In genomic region chr2:23673082-23673481, GRCh38 we compare ENCODE assay signal across 17 cellular contexts.
DNase-seq lines count a peak whose midpoint lies in the region; ATAC-seq, FAIRE-seq and TF ChIP-seq lines count a peak whose summit lies in the region.
"Had no signal": no experiment of that assay in that cellular context is flagged by ENCODE, and none has a peak within 500 bp of the region (broad histone marks: within the 10 kb centered on the region; RNA-seq: fewer than 3 reads in every experiment).

No MANE protein-coding gene starts in this region.

- WGBS in heart right ventricle, 2 donors: 94% methylated on average over 6 of the region's 6 CpGs
- no CpG with 5 or more reads among the region's 6 CpGs for WGBS in trophoblast cell (ENCODE audit: extremely low coverage, insufficient coverage, insufficient read length)

- POLR2A ChIA-PET in naive thymus-derived CD4-positive, alpha-beta T cell (lab: Charles Lee): no interaction called here
- POLR2A ChIA-PET in activated CD8-positive, alpha-beta T cell treated with anti-CD3 and anti-CD28 coated beads, Interleukin-2, amount 10 ng/mL, durations not matched to agents 7 days and 5 days (lab: Charles Lee): no interaction called here

- no peaks in the 10 kb centered on the region for H3K27me3 Mint-ChIP-seq in naive thymus-derived CD4-positive, alpha-beta T cell
- H3K27me3 Mint-ChIP-seq in activated CD8-positive, alpha-beta T cell treated with anti-CD3 and anti-CD28 coated beads, Interleukin-2, amount 10 ng/mL, durations not matched to agents 7 days and 5 days (ENCODE audit: low read depth): no peaks in the 10 kb centered on the region

- ATAC-seq in Right ventricle myocardium inferior (no peak), heart right ventricle (no peak), GM21528 (IDR thresholded peaks at IDR 0.05; ENCODE audit: low FRiP score, unreplicated experiment) (no peak)
- peak; percentile 18 for ATAC-seq in naive thymus-derived CD4-positive, alpha-beta T cell
- no peak for ATAC-seq in activated CD8-positive, alpha-beta T cell treated with anti-CD3 and anti-CD28 coated beads, Interleukin-2, amount 10 ng/mL, durations not matched to agents 7 days and 5 days

- H3K9ac ChIP-seq in trophoblast cell (ENCODE audit: low read length): no peak overlapping the region
- H3K9ac ChIP-seq: BLaER1 treated with 17β-estradiol and CSF1 and Interleukin-3, amounts not matched to agents 10 nM and 100 nM had no signal

- H3K4me2 ChIP-seq in trophoblast cell (ENCODE audit: low read length): no peak overlapping the region

- H2BK120ac ChIP-seq in trophoblast cell (ENCODE audit: insufficient read depth, low read length, poor library complexity): no peak overlapping the region

- peak; percentile 97 for FAIRE-seq in bronchial epithelial cell (lab: Jason Lieb, UNC)
- FAIRE-seq: GM12891 had no signal

- H3K79me1 ChIP-seq in trophoblast cell (ENCODE audit: low read length): no peaks in the 10 kb centered on the region

- H2AFZ ChIP-seq in trophoblast cell (ENCODE audit: insufficient read depth, low read length, poor library complexity): no peak overlapping the region

- H3K4me1 Mint-ChIP-seq in naive thymus-derived CD4-positive, alpha-beta T cell: peaks cover 0 to 4% (median 0%) of the 10 kb centered on the region in 7 donors
- no peaks in the 10 kb centered on the region for H3K4me1 Mint-ChIP-seq in activated CD8-positive, alpha-beta T cell treated with anti-CD3 and anti-CD28 coated beads, Interleukin-2, amount 10 ng/mL, durations not matched to agents 7 days and 5 days (ENCODE audit: low read depth)

- H4K12ac ChIP-seq in trophoblast cell (ENCODE audit: low read depth, low read length): no peak overlapping the region

- no peak overlapping the region for H3K4me3 ChIP-seq in heart right ventricle
- no peak overlapping the region for H3K4me3 ChIP-seq in bronchial epithelial cell (ENCODE audit: low read depth, low read length)
- H3K4me3 ChIP-seq in naive thymus-derived CD4-positive, alpha-beta T cell (ENCODE audit: low read length): no peak overlapping the region
- peak overlapping the region; percentile 26 for H3K4me3 ChIP-seq in trophoblast cell (ENCODE audit: low read depth, low read length)
- H3K4me3 ChIP-seq: BLaER1 treated with 17β-estradiol and CSF1 and Interleukin-3, amounts not matched to agents 10 nM and 100 nM had no signal

- no peak overlapping the region for H3K27ac Mint-ChIP-seq in naive thymus-derived CD4-positive, alpha-beta T cell
- H3K27ac Mint-ChIP-seq in activated CD8-positive, alpha-beta T cell treated with anti-CD3 and anti-CD28 coated beads, Interleukin-2, amount 10 ng/mL, durations not matched to agents 7 days and 5 days: no peak overlapping the region
- H3K27ac Mint-ChIP-seq: CD4-positive, alpha-beta T cell; HFFc6 had no signal

- H4K8ac ChIP-seq in trophoblast cell (ENCODE audit: low read depth, low read length): no peak overlapping the region

- H3K23ac ChIP-seq in trophoblast cell (ENCODE audit: low read length): no peak overlapping the region

- peaks cover 0 to 15% (median 3%) of the 10 kb centered on the region in 11 donors for H3K9me3 Mint-ChIP-seq in naive thymus-derived CD4-positive, alpha-beta T cell
- no peaks in the 10 kb centered on the region for H3K9me3 Mint-ChIP-seq in activated CD8-positive, alpha-beta T cell treated with anti-CD3 and anti-CD28 coated beads, Interleukin-2, amount 10 ng/mL, durations not matched to agents 7 days and 5 days (ENCODE audit: insufficient read depth)
- H3K9me3 Mint-ChIP-seq: HFFc6 had no signal

- H3K79me2 ChIP-seq in trophoblast cell (ENCODE audit: control insufficient read depth, insufficient read depth, low read length, poor library complexity): no peaks in the 10 kb centered on the region

- DNase-seq in Right ventricle myocardium inferior (ENCODE audit: missing footprints) (peak; percentile 46), heart right ventricle (no peak), bronchial epithelial cell (ENCODE audit: low read depth) (no peak), trophoblast cell (no peak)
- DNase-seq in naive thymus-derived CD4-positive, alpha-beta T cell: no peak
- no peak for DNase-seq in activated CD8-positive, alpha-beta T cell treated with anti-CD3 and anti-CD28 coated beads, Interleukin-2, amount 10 ng/mL, durations not matched to agents 7 days and 5 days
- no peak for DNase-seq in activated CD8-positive, alpha-beta memory T cell treated with anti-CD3 and anti-CD28 coated beads, Interleukin-2, amount 50 U/mL, for 4 hours
- DNase-seq: ACHN; Calu3; CD4-positive, alpha-beta T cell; DMS79; HCEC 1CT; HFFc6 had no signal

- no peak overlapping the region for H3K4ac ChIP-seq in trophoblast cell (ENCODE audit: low read depth, low read length)

- H3K4me1 ChIP-seq in heart right ventricle (peaks cover 4 to 19% (median 15%) of the 10 kb centered on the region in 9 donors), trophoblast cell (ENCODE audit: control insufficient read depth in 1 of 2, insufficient read depth in 2 of 2, low read length in 2 of 2) (no peaks in the 10 kb centered on the region)
- no peaks in the 10 kb centered on the region for H3K4me1 ChIP-seq in naive thymus-derived CD4-positive, alpha-beta T cell (ENCODE audit: control insufficient read depth in 2 of 2, insufficient read depth in 2 of 2, low read length in 2 of 2)

- no peak overlapping the region for H4K91ac ChIP-seq in trophoblast cell (ENCODE audit: low read depth, low read length)

- no peak overlapping the region for H3K18ac ChIP-seq in trophoblast cell (ENCODE audit: low read length)

- CTCF ChIA-PET in naive thymus-derived CD4-positive, alpha-beta T cell (lab: Charles Lee): no interaction called here
- CTCF ChIA-PET in activated CD8-positive, alpha-beta T cell treated with anti-CD3 and anti-CD28 coated beads, Interleukin-2, amount 10 ng/mL, durations not matched to agents 7 days and 5 days (lab: Charles Lee): no interaction called here

- H3K36me3 Mint-ChIP-seq in naive thymus-derived CD4-positive, alpha-beta T cell: peaks cover 0 to 12% (median 8%) of the 10 kb centered on the region in 5 donors
- no peaks in the 10 kb centered on the region for H3K36me3 Mint-ChIP-seq in activated CD8-positive, alpha-beta T cell treated with anti-CD3 and anti-CD28 coated beads, Interleukin-2, amount 10 ng/mL, durations not matched to agents 7 days and 5 days (ENCODE audit: low read depth)

- no peak overlapping the region for H2BK12ac ChIP-seq in trophoblast cell (ENCODE audit: low read length)

- H3K36me3 ChIP-seq in heart right ventricle: no peaks in the 10 kb centered on the region
- H3K36me3 ChIP-seq in bronchial epithelial cell (ENCODE audit: control insufficient read depth, insufficient read depth, low read length): no peaks in the 10 kb centered on the region
- H3K36me3 ChIP-seq in naive thymus-derived CD4-positive, alpha-beta T cell (ENCODE audit: control insufficient read depth in 2 of 3, insufficient read depth in 3 of 3, low read length in 3 of 3): no peaks in the 10 kb centered on the region
- no peaks in the 10 kb centered on the region for H3K36me3 ChIP-seq in trophoblast cell (ENCODE audit: control insufficient read depth in 1 of 2, insufficient read depth in 2 of 2, low read length in 2 of 2)
- H3K36me3 ChIP-seq: BLaER1 treated with 17β-estradiol and CSF1 and Interleukin-3, amounts not matched to agents 10 nM and 100 nM had no signal

- intact Hi-C loops in Right ventricle myocardium inferior (cut with DNase I): no loop called here
- intact Hi-C loops in heart right ventricle (cut with DNase I): no loop called here
- intact Hi-C loops in naive thymus-derived CD4-positive, alpha-beta T cell (cut with micrococcal nuclease): no loop called here

- H2AK5ac ChIP-seq in trophoblast cell (ENCODE audit: low read length): no peak overlapping the region

- H3K27ac ChIP-seq in heart right ventricle (no peak overlapping the region), trophoblast cell (ENCODE audit: low read depth, low read length) (no peak overlapping the region)
- H3K27ac ChIP-seq in naive thymus-derived CD4-positive, alpha-beta T cell (ENCODE audit: low read depth, low read length): no peak overlapping the region
- H3K27ac ChIP-seq: 22Rv1; BLaER1 treated with 17β-estradiol and CSF1 and Interleukin-3, amounts not matched to agents 10 nM and 100 nM had no signal

- H3K27me3 ChIP-seq in heart right ventricle (no peaks in the 10 kb centered on the region), bronchial epithelial cell (ENCODE audit: control insufficient read depth, insufficient read depth, low read length) (no peaks in the 10 kb centered on the region), trophoblast cell (ENCODE audit: insufficient read depth, low read length) (no peaks in the 10 kb centered on the region)
- H3K27me3 ChIP-seq in naive thymus-derived CD4-positive, alpha-beta T cell (ENCODE audit: control insufficient read depth in 2 of 2, insufficient read depth in 2 of 2, low read length in 2 of 2): no peaks in the 10 kb centered on the region
- H3K27me3 ChIP-seq: BLaER1 treated with 17β-estradiol and CSF1 and Interleukin-3, amounts not matched to agents 10 nM and 100 nM had no signal

- no peak overlapping the region for H2BK5ac ChIP-seq in trophoblast cell (ENCODE audit: low read depth, low read length, poor library complexity)

- H3K9me3 ChIP-seq in heart right ventricle (peaks cover 0 to 6% (median 0%) of the 10 kb centered on the region in 11 donors), trophoblast cell (ENCODE audit: insufficient read depth, low read depth, low read length) (peaks cover 3% of the 10 kb centered on the region)
- H3K9me3 ChIP-seq in naive thymus-derived CD4-positive, alpha-beta T cell (ENCODE audit: control insufficient read depth in 2 of 3, low read length in 3 of 3): no peaks in the 10 kb centered on the region

- no peak overlapping the region for H3K4me3 Mint-ChIP-seq in naive thymus-derived CD4-positive, alpha-beta T cell
- no peak overlapping the region for H3K4me3 Mint-ChIP-seq in activated CD8-positive, alpha-beta T cell treated with anti-CD3 and anti-CD28 coated beads, Interleukin-2, amount 10 ng/mL, durations not matched to agents 7 days and 5 days
- H3K4me3 Mint-ChIP-seq: CD4-positive, alpha-beta T cell; HFFc6 had no signal

- no peak overlapping the region for H3K14ac ChIP-seq in trophoblast cell (ENCODE audit: low read length)

- TF ChIP-seq CTCF in heart right ventricle (IDR thresholded peaks at IDR 0.05) (no peak), bronchial epithelial cell (IDR thresholded peaks at IDR 0.05; ENCODE audit: insufficient read depth, low read length, severe bottlenecking) (no peak)
